ENCODE assay signal across 7 cellular contexts in the genomic region with DNA sequence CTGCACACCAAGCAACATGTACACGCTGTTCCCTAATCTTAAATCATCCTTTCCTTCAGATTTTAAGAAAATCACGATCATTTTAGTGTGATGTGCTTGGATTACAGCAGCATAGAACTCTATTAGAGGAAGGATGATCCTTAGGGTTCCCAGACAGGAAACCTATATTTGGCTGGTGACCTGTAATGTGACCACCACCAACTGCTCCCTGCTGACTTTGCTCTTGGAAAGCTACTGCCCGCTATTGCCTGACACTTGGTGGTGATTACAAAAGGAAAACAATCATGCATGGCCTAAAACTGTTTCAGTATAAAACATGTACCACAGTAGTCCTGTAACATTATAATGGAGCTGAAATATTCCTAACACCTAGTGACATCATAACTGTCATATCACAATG. TPM values are rescaled to one million over a fixed set of nuclear protein-coding genes. Genes with fewer than 3 reads are reported as not detected.
"Had no signal": no experiment of that assay in that cellular context is flagged by ENCODE, and none has a peak within 500 bp of the region (broad histone marks: within the 10 kb centered on the region; RNA-seq: fewer than 3 reads in every experiment).

No MANE protein-coding gene starts in this region.

- H3K27ac Mint-ChIP-seq: GM23338, H9, IgD-negative memory B cell had no signal

- DNase-seq: H9, HCEC 1CT had no signal

- H3K27ac ChIP-seq: HL-60 had no signal

- H3K4me3 Mint-ChIP-seq: GM23338, H9, IgD-negative memory B cell had no signal

- H3K4me3 ChIP-seq: GM23338 had no signal

- ATAC-seq: GM23338, HepG2 had no signal

- H3K9me3 Mint-ChIP-seq: GM23338, H9, IgD-negative memory B cell had no signal

- H3K36me3 Mint-ChIP-seq: IgD-negative memory B cell had no signal

RNA-seq across cellular contexts. Expression of a gene that starts 27.2 kb away (rescaled TPM):
- total RNA-seq: GM23338, H1, H9, HepG2 had no signal
